Comparison of ENCODE assay signal across 8 cellular contexts in the genomic region with DNA sequence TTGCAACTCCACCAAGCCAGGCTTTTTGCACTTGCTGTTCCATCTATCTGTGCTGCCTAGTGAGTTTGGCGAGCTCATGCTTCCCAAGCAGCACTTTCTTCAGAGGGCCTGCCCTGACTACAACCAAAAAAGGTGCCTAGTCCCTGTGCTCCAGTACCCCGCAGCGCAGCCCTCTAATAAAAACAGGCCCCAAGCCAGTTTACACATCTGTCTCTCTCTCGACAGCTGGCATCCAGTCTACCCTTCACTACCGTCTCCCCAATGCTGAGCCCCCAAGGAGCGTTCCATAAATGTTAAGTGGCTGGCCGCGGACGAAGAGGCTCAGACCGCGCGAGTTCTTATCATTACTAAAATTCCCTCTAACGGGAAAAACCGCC. TPM values are rescaled to one million over a fixed set of nuclear protein-coding genes. Genes with fewer than 3 reads are reported as not detected.
DNase-seq lines count a peak whose midpoint lies in the region; ATAC-seq and TF ChIP-seq lines count a peak whose summit lies in the region.

No MANE protein-coding gene starts in this region.

- peaks cover 8% of the 10 kb centered on the region for H3K27me3 Mint-ChIP-seq in activated T-helper 2 cell treated with anti-CD3 and anti-CD28 coated beads, Interferon-gamma antibody, Interleukin-2, Interleukin-4, amounts not matched to agents 10 μg/mL and 5 μg/mL and 100 μg/mL, durations not matched to agents 14 hours and 24 hours and 36 hours (ENCODE audit: low read depth)

- H3K4me3 ChIP-seq in right atrium auricular region = peak overlapping the region; percentile 79 to 89
- H3K4me3 ChIP-seq in sigmoid colon = peak overlapping the region; percentile 80 to 95 (median 90)

- intact Hi-C loops in activated T-helper 2 cell treated with anti-CD3 and anti-CD28 coated beads, Interferon-gamma antibody, Interleukin-2, Interleukin-4, amounts not matched to agents 10 μg/mL and 5 μg/mL and 100 μg/mL, durations not matched to agents 14 hours and 24 hours and 36 hours (cut with micrococcal nuclease) = no loop called here
- intact Hi-C loops in sigmoid colon (cut with DNase I) = loop anchor here (2.0 kb wide), 1 partner anchor 30 kb away; no protein-coding TSS in a partner anchor

- H3K27ac Mint-ChIP-seq in activated T-helper 2 cell treated with anti-CD3 and anti-CD28 coated beads, Interferon-gamma antibody, Interleukin-2, Interleukin-4, amounts not matched to agents 10 μg/mL and 5 μg/mL and 100 μg/mL, durations not matched to agents 14 hours and 24 hours and 36 hours = peak overlapping the region; percentile 95

- peak; percentile 39 for DNase-seq in NCI-H2171 treated with DMSO at 0.1 percent for 48 hours (lab: John Stamatoyannopoulos, UW)
- no peak for DNase-seq in NCI-H2171 (lab: John Stamatoyannopoulos, UW)
- DNase-seq in activated T-helper 2 cell treated with anti-CD3 and anti-CD28 coated beads, Interferon-gamma antibody, Interleukin-2, Interleukin-4, amounts not matched to agents 10 μg/mL and 5 μg/mL and 100 μg/mL, durations not matched to agents 14 hours and 24 hours and 36 hours (ENCODE audit: low spot score) = no peak
- DNase-seq in right atrium auricular region (ENCODE audit: low spot score) = no peak
- DNase-seq in sigmoid colon = no peak
- no peak for DNase-seq in HuH-7 (ENCODE audit: low spot score)
- no peak for DNase-seq in SHP77 (lab: John Stamatoyannopoulos, UW)

- H3K4me1 ChIP-seq in right atrium auricular region (peaks cover 0 to 38% of the 10 kb centered on the region in 2 donors), sigmoid colon (peaks cover 0 to 45% (median 25%) of the 10 kb centered on the region in 4 donors)

- H3K4me3 Mint-ChIP-seq in activated T-helper 2 cell treated with anti-CD3 and anti-CD28 coated beads, Interferon-gamma antibody, Interleukin-2, Interleukin-4, amounts not matched to agents 10 μg/mL and 5 μg/mL and 100 μg/mL, durations not matched to agents 14 hours and 24 hours and 36 hours (ENCODE audit: low read depth) = peak overlapping the region; percentile 99

- peaks cover 29% of the 10 kb centered on the region for H3K4me1 Mint-ChIP-seq in activated T-helper 2 cell treated with anti-CD3 and anti-CD28 coated beads, Interferon-gamma antibody, Interleukin-2, Interleukin-4, amounts not matched to agents 10 μg/mL and 5 μg/mL and 100 μg/mL, durations not matched to agents 14 hours and 24 hours and 36 hours (ENCODE audit: low read depth)

- H3K9me3 ChIP-seq in right atrium auricular region (no peaks in the 10 kb centered on the region), sigmoid colon (no peaks in the 10 kb centered on the region)

- H3K27ac ChIP-seq in right atrium auricular region (peak overlapping the region; percentile 78 to 93), sigmoid colon (peak overlapping the region; percentile 78 to 88 (median 88))

- H3K27me3 ChIP-seq in right atrium auricular region = no peaks in the 10 kb centered on the region
- H3K27me3 ChIP-seq in sigmoid colon = no peaks in the 10 kb centered on the region

- peak; percentile 9 for ATAC-seq in HG03342 (IDR thresholded peaks at IDR 0.05; ENCODE audit: unreplicated experiment)

- peaks cover 4% of the 10 kb centered on the region for H3K9me3 Mint-ChIP-seq in activated T-helper 2 cell treated with anti-CD3 and anti-CD28 coated beads, Interferon-gamma antibody, Interleukin-2, Interleukin-4, amounts not matched to agents 10 μg/mL and 5 μg/mL and 100 μg/mL, durations not matched to agents 14 hours and 24 hours and 36 hours

- 0 to 1% methylated on average over 14 of the region's 14 CpGs for WGBS in sigmoid colon, 2 donors

- TF ChIP-seq CTCF in right atrium auricular region (IDR thresholded peaks at IDR 0.05) = no peak
- TF ChIP-seq CTCF in sigmoid colon (IDR thresholded peaks at IDR 0.05) = no peak

- H3K36me3 Mint-ChIP-seq in activated T-helper 2 cell treated with anti-CD3 and anti-CD28 coated beads, Interferon-gamma antibody, Interleukin-2, Interleukin-4, amounts not matched to agents 10 μg/mL and 5 μg/mL and 100 μg/mL, durations not matched to agents 14 hours and 24 hours and 36 hours (ENCODE audit: low read depth) = peaks cover 19% of the 10 kb centered on the region

- H3K36me3 ChIP-seq in right atrium auricular region (no peaks in the 10 kb centered on the region), sigmoid colon (no peaks in the 10 kb centered on the region)

- TF ChIP-seq EP300 in sigmoid colon (IDR thresholded peaks at IDR 0.05) = no peak

- TF ChIP-seq POLR2A in sigmoid colon (IDR thresholded peaks at IDR 0.05) = no peak

RNA-seq across cellular contexts. Expression of a gene that starts 0.5 kb away (rescaled TPM):
- 56.1 and 56.3 TPM in 2 replicates for total RNA-seq in activated T-helper 2 cell treated with anti-CD3 and anti-CD28 coated beads, Interferon-gamma antibody, Interleukin-2, Interleukin-4, amounts not matched to agents 10 μg/mL and 5 μg/mL and 100 μg/mL, durations not matched to agents 14 hours and 24 hours and 36 hours
- total RNA-seq in right atrium auricular region (10 to 100 TPM; 35.7 to 39.5 TPM), sigmoid colon (10 to 100 TPM; 38.5 to 63.5 (median 43.5) TPM)
- 10 to 100 TPM; 49.9 to 76.9 (median 61.5) TPM for polyA plus RNA-seq in sigmoid colon

RNA-seq across cellular contexts. Expression of a gene that starts 56.9 kb away (rescaled TPM):
- 12.2 and 15.9 TPM in 2 replicates for total RNA-seq in activated T-helper 2 cell treated with anti-CD3 and anti-CD28 coated beads, Interferon-gamma antibody, Interleukin-2, Interleukin-4, amounts not matched to agents 10 μg/mL and 5 μg/mL and 100 μg/mL, durations not matched to agents 14 hours and 24 hours and 36 hours
- total RNA-seq in right atrium auricular region (10 to 100 TPM in 1 of 2 donors, 1 to 10 TPM in 1; 5.0 to 10.7 TPM), sigmoid colon (1 to 10 TPM; 6.6 to 8.9 (median 7.8) TPM)
- 10 to 100 TPM; 23.0 to 53.4 (median 40.2) TPM for polyA plus RNA-seq in sigmoid colon
